ENCODE assay signal across 17 cellular contexts in genomic region chr22:35628732-35629131, GRCh38. TPM values are rescaled to one million over a fixed set of nuclear protein-coding genes. Genes with fewer than 3 reads are reported as not detected.
DNase-seq lines count a peak whose midpoint lies in the region; ATAC-seq and TF ChIP-seq lines count a peak whose summit lies in the region.
"Had no signal": no experiment of that assay in that cellular context is flagged by ENCODE, and none has a peak within 500 bp of the region (broad histone marks: within the 10 kb centered on the region; RNA-seq: fewer than 3 reads in every experiment).

No MANE protein-coding gene starts in this region.

- no peaks in the 10 kb centered on the region for H3K9me3 ChIP-seq in sigmoid colon
- H3K9me3 ChIP-seq: heart right ventricle, testis had no signal

- peaks cover 4% of the 10 kb centered on the region for H3K27me3 Mint-ChIP-seq in HFFc6 (ENCODE audit: insufficient read depth)

- TF ChIP-seq EP300 in sigmoid colon (IDR thresholded peaks at IDR 0.05) = no peak

- H3K4me1 Mint-ChIP-seq in HFFc6 (ENCODE audit: low read depth) = peaks cover 42% of the 10 kb centered on the region

- TF ChIP-seq CTCF in HFFc6 (IDR thresholded peaks at IDR 0.05) (no peak), coronary artery (IDR thresholded peaks at IDR 0.05) (no peak), sigmoid colon (IDR thresholded peaks at IDR 0.05) (no peak)

- H3K79me2 ChIP-seq in ACC112 (ENCODE audit: control insufficient read depth, insufficient read depth, low read length, unreplicated experiment) = no peaks in the 10 kb centered on the region

- H3K4me1 ChIP-seq in ACC112 (ENCODE audit: control insufficient read depth, insufficient read depth, low read length, unreplicated experiment) (peaks cover 15% of the 10 kb centered on the region), sigmoid colon (peaks cover 0 to 15% (median 12%) of the 10 kb centered on the region in 4 donors)

- no peak overlapping the region for H3K4me3 ChIP-seq in ACC112 (ENCODE audit: low read depth, low read length)
- H3K4me3 ChIP-seq in coronary artery = no peak overlapping the region
- no peak overlapping the region for H3K4me3 ChIP-seq in sigmoid colon
- H3K4me3 ChIP-seq: testis had no signal

- intact Hi-C loops in sigmoid colon (cut with DNase I) = loop anchor here (5.0 kb wide), 1 partner anchor 114 kb away; no protein-coding TSS in a partner anchor

- H3K4me3 Mint-ChIP-seq in HFFc6 = peak overlapping the region; percentile 44

- H3K27me3 ChIP-seq in ACC112 (ENCODE audit: insufficient read depth, low read length) = no peaks in the 10 kb centered on the region
- no peaks in the 10 kb centered on the region for H3K27me3 ChIP-seq in sigmoid colon
- H3K27me3 ChIP-seq: heart right ventricle, testis had no signal

- TF ChIP-seq POLR2A in sigmoid colon (IDR thresholded peaks at IDR 0.05) = no peak

- DNase-seq in HFFc6 (no peak), coronary artery (ENCODE audit: low spot score) (no peak), sigmoid colon (no peak), cortex of kidney (lab: John Stamatoyannopoulos, UW) (no peak), HPDE6-E6E7 (ENCODE audit: extremely low spot score) (no peak), COLO668 (lab: John Stamatoyannopoulos, UW; ENCODE audit: unreplicated experiment) (no peak)
- DNase-seq: activated CD4-positive, alpha-beta T cell treated with anti-CD3 and anti-CD28 coated beads, Interleukin-2, amount 10 ng/mL, durations not matched to agents 24 days and 14 days; amniotic stem cell; heart right ventricle; NCI-H2029; NCI-H748 treated with DMSO at 0.1 percent for 48 hours; stimulated activated CD4-positive, alpha-beta T cell treated with anti-CD3 and anti-CD28 coated beads, Interleukin-15, amount 100 ng/mL, for 24 hours; testis had no signal

- ATAC-seq in HG03378 (IDR thresholded peaks at IDR 0.05; ENCODE audit: unreplicated experiment) = no peak

- no peaks in the 10 kb centered on the region for H3K9me3 Mint-ChIP-seq in HFFc6
- H3K9me3 Mint-ChIP-seq: activated CD4-positive, alpha-beta T cell treated with anti-CD3 and anti-CD28 coated beads, Interleukin-2, amount 10 ng/mL, durations not matched to agents 24 days and 14 days had no signal

- H2AFZ ChIP-seq in ACC112 (ENCODE audit: low read length, unreplicated experiment) = no peak overlapping the region

- peak overlapping the region; percentile 98 for H3K27ac Mint-ChIP-seq in HFFc6

- H3K36me3 Mint-ChIP-seq in HFFc6 (ENCODE audit: low read depth) = no peaks in the 10 kb centered on the region

- WGBS in sigmoid colon, 2 donors = 88 to 93% methylated on average over 3 of the region's 3 CpGs

- H3K36me3 ChIP-seq in ACC112 (ENCODE audit: insufficient read depth, low read length) = no peaks in the 10 kb centered on the region
- no peaks in the 10 kb centered on the region for H3K36me3 ChIP-seq in sigmoid colon
- H3K36me3 ChIP-seq: heart right ventricle had no signal

- peak overlapping the region; percentile 96 for H3K27ac ChIP-seq in ACC112 (ENCODE audit: low read depth, low read length)
- H3K27ac ChIP-seq in coronary artery = peak overlapping the region; percentile 69 to 84
- H3K27ac ChIP-seq in sigmoid colon = peak overlapping the region; percentile 85 to 94 (median 90)

RNA-seq across cellular contexts. Expression of gene MB, which starts 11.6 kb away (rescaled TPM):
- total RNA-seq in HFFc6 (2021; fragmentation: NEBNext Ultra II Directional; extraction: Animal tissue kit (Norgen Biotek cat#: 25700)) = not detected
- total RNA-seq in sigmoid colon = 10 to 100 TPM in 1 of 4 donors, 1 to 10 TPM in 1, under 1 TPM in 1, not detected in 1; 0.68 to 12.8 (median 1.9) TPM
- polyA plus RNA-seq in sigmoid colon = 10 to 100 TPM in 2 of 3 donors, 1 to 10 TPM in 1; 7.9 to 84.7 (median 59.4) TPM
- total RNA-seq: epithelial cell of proximal tubule, kidney had no signal

RNA-seq across cellular contexts. Expression of gene APOL6, which starts 19.5 kb away (rescaled TPM):
- total RNA-seq in HFFc6 (2021; fragmentation: NEBNext Ultra II Directional; extraction: Animal tissue kit (Norgen Biotek cat#: 25700)) = 1 to 10 TPM; 1.4 to 3.6 (median 3.4) TPM
- 10 to 100 TPM; 15.8 to 28.2 (median 17.0) TPM for total RNA-seq in sigmoid colon
- polyA plus RNA-seq in sigmoid colon = 10 to 100 TPM in 1 of 3 donors, 1 to 10 TPM in 2; 4.2 to 24.3 (median 7.9) TPM
